2 cellular contexts compared by ENCODE assay signal in genomic region chr6:44234101-44235090, GRCh38.
TF ChIP-seq lines count a peak whose summit lies in the region.

No MANE protein-coding gene starts in this region.

TF ChIP-seq in SK-N-SH treated with all-trans-retinoic acid at 6 μM for 48 hours, 23 proteins besides CTCF, POLR2A, EP300 and RAD21:
- TF ChIP-seq CSDC2 (CRISPR knock-in tag; IDR thresholded peaks at IDR 0.05) (0 out of 2 replicates have a peak, but pooled peaks have one; percentile 16), SNAI2 (CRISPR knock-in tag; IDR thresholded peaks at IDR 0.05) (0 out of 2 replicates have a peak, but pooled peaks have one; percentile 9), ZNF70 (CRISPR knock-in tag; IDR thresholded peaks at IDR 0.05) (peak; percentile 10; the same call in 1 of the 2 replicates), ZFP3 (CRISPR knock-in tag; IDR thresholded peaks at IDR 0.05) (no peak)

TF ChIP-seq in GM12891, 5 proteins besides CTCF, POLR2A, EP300 and RAD21:
- TF ChIP-seq PAX5 (IDR thresholded peaks at IDR 0.05; ENCODE audit: insufficient read depth, low read length, severe bottlenecking) (no peak), POU2F2 (IDR thresholded peaks at IDR 0.05; ENCODE audit: low read depth, low read length) (no peak), TAF1 (IDR thresholded peaks at IDR 0.05; ENCODE audit: low read depth, low read length) (no peak), POLR2AphosphoS5 (IDR thresholded peaks at IDR 0.05; ENCODE audit: low read depth, low read length) (no peak), SPI1 (IDR thresholded peaks at IDR 0.05; ENCODE audit: low read depth, low read length) (no peak)
